Comparison of ENCODE assay signal across 8 cellular contexts in the genomic region with DNA sequence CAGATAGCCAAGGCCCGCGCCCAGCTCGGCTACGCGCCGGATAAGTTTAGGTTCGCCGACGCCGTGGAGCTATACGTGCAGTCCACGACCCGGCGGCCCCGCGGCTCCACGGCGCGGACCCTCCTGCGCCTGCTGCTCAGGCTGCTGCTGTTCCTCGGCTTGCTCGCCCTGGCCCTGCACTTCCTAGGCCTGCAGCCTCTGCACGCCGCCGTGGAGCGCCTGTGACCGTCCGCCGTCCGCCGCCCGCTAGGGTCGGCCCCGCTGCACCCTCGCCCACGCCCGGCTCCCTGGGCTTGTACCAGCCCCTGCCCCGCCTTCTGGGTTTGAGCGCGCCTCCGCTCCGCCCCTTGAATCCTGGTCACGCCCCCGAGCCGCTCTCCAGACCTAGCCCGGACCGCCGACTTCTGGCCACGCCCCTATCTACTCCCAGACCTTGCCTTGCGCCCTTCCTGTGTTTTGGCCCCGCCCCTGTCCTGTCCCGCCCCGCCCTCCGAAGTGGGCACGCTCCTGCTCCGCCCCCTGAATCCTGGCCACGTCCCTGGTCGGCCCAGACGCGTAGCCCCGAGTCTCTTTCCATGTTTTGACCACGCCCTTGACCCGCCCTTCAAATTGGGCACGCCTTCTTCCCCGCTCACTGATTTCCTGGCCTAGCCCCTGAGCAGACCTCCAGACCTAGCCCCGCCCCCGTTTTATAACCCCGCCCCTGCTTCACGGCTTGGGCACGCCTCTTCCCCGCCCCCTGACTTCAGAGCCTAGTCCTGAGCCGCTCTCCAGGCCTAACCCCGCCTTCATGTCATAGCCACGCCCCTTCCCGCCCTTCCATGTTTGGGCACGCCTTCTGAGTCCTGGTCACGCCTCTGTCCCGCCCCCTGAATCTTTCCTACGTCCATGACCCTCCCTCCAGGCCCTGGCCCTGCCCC. TPM values are rescaled to one million over a fixed set of nuclear protein-coding genes. Genes with fewer than 3 reads are reported as not detected.
DNase-seq lines count a peak whose midpoint lies in the region; ATAC-seq and TF ChIP-seq lines count a peak whose summit lies in the region.

No MANE protein-coding gene starts in this region.

- H3K56ac ChIP-seq in mesendoderm (ENCODE audit: low read length), result peak overlapping the region; percentile 88

- no peaks in the 10 kb centered on the region for H3K9me3 Mint-ChIP-seq in Caco-2 (ENCODE audit: unreplicated experiment)
- peaks cover 3 to 11% of the 10 kb centered on the region in 2 donors for H3K9me3 Mint-ChIP-seq in effector memory CD8-positive, alpha-beta T cell

- H3K4me3 ChIP-seq in Caco-2 (ENCODE audit: low read depth, low read length) (peak overlapping the region; percentile 91), mesendoderm (ENCODE audit: low read length) (peak overlapping the region; percentile 58)

- peak overlapping the region; percentile 70 for H3K9ac ChIP-seq in mesendoderm (ENCODE audit: low read length)

- H3K9me3 ChIP-seq in Caco-2, result no peaks in the 10 kb centered on the region

- H3K79me1 ChIP-seq in mesendoderm (ENCODE audit: low read length), result no peaks in the 10 kb centered on the region

- H3K79me2 ChIP-seq in mesendoderm (ENCODE audit: control insufficient read depth, insufficient read depth, low read length), result no peaks in the 10 kb centered on the region

- WGBS in mesendoderm (ENCODE audit: extremely low coverage, insufficient coverage, low lambda C conversion rate), result no CpG with 5 or more reads among the region's 79 CpGs

- POLR2A ChIA-PET in Caco-2 (lab: Charles Lee), result interaction anchor here (0.6 to 1.0 kb wide), 2 partner anchors 16 to 100 kb away, joined by 3 to 5 read pairs; partner anchors contain the start of gene EEF2K

- no peaks in the 10 kb centered on the region for H3K36me3 ChIP-seq in Caco-2 (ENCODE audit: control insufficient read depth, insufficient read depth, low read length)
- no peaks in the 10 kb centered on the region for H3K36me3 ChIP-seq in mesendoderm (ENCODE audit: control insufficient read depth, insufficient read depth, low read length)

- no peaks in the 10 kb centered on the region for H3K27me3 Mint-ChIP-seq in Caco-2 (ENCODE audit: insufficient read depth, unreplicated experiment)
- no peaks in the 10 kb centered on the region for H3K27me3 Mint-ChIP-seq in effector memory CD8-positive, alpha-beta T cell

- H3K27ac Mint-ChIP-seq in Caco-2 (ENCODE audit: unreplicated experiment), result peak overlapping the region; percentile 98
- H3K27ac Mint-ChIP-seq in effector memory CD8-positive, alpha-beta T cell, result peak overlapping the region; percentile 98

- no peak overlapping the region for H4K5ac ChIP-seq in mesendoderm (ENCODE audit: low read length)

- H3K36me3 Mint-ChIP-seq in Caco-2 (ENCODE audit: insufficient read depth, unreplicated experiment), result peaks cover 10% of the 10 kb centered on the region
- H3K36me3 Mint-ChIP-seq in effector memory CD8-positive, alpha-beta T cell (ENCODE audit: insufficient read depth), result peaks cover 57% of the 10 kb centered on the region

- CTCF ChIA-PET in Caco-2 (lab: Charles Lee), result interaction anchor here (1.7 kb wide), 1 partner anchor 15 kb away, joined by 9 read pairs; the partner anchor contains the start of gene EEF2K

- H2AK5ac ChIP-seq in mesendoderm (ENCODE audit: low read length), result no peak overlapping the region

- H3K4me1 ChIP-seq in Caco-2 (peaks cover 8% of the 10 kb centered on the region; the same call in 1 of the 2 replicates), mesendoderm (ENCODE audit: control insufficient read depth, low read depth, low read length) (no peaks in the 10 kb centered on the region)

- H2BK5ac ChIP-seq in mesendoderm (ENCODE audit: low read length), result no peak overlapping the region

- intact Hi-C loops in Caco-2 (cut with micrococcal nuclease; ENCODE audit: unreplicated experiment), result loop anchor here (1.0 to 2.0 kb wide), 2 partner anchors 16 to 107 kb away; partner anchors contain the start of genes EEF2K and POLR3E

- H3K27me3 ChIP-seq in Caco-2 (replicated peaks; ENCODE audit: control insufficient read depth, insufficient read depth, low read length), result no peaks in the 10 kb centered on the region
- H3K27me3 ChIP-seq in mesendoderm (ENCODE audit: insufficient read depth, low read length, poor library complexity), result no peaks in the 10 kb centered on the region

- BruUV-seq in Caco-2 (replicated peaks; lab: Mats Ljungman, UMichigan), result no TSS peak

- H3K4me3 Mint-ChIP-seq in Caco-2 (ENCODE audit: unreplicated experiment), result peak overlapping the region; percentile 97
- H3K4me3 Mint-ChIP-seq in effector memory CD8-positive, alpha-beta T cell, result peak overlapping the region; percentile 84

- no peak overlapping the region for H3K27ac ChIP-seq in mesendoderm (ENCODE audit: low read depth, low read length)

- H3K4me2 ChIP-seq in mesendoderm (ENCODE audit: low read length), result peak overlapping the region; percentile 96

- no peak overlapping the region for H3K18ac ChIP-seq in mesendoderm (ENCODE audit: low read length)

- no peak overlapping the region for H2BK120ac ChIP-seq in mesendoderm (ENCODE audit: low read depth, low read length)

- DNase-seq in Caco-2, result peak; percentile 98 to 99
- peak; percentile 98 for DNase-seq in HT1080 (ENCODE audit: low read depth)
- DNase-seq in NOMO-1 (lab: John Stamatoyannopoulos, UW; ENCODE audit: unreplicated experiment in 2 of 2), result peak; percentile 98 to 99
- peak; percentile 99 to 100 (median 100) for DNase-seq in activated CD8-positive, alpha-beta memory T cell treated with anti-CD3 and anti-CD28 coated beads for 48 hours (ENCODE audit: low read depth in 2 of 3, low spot score in 2 of 3)
- peak; percentile 99 to 100 (median 99) for DNase-seq in effector memory CD8-positive, alpha-beta T cell
- DNase-seq in mesendoderm, result peak; percentile 99
- peak; percentile 98 for DNase-seq in stimulated activated CD8-positive, alpha-beta memory T cell treated with anti-CD3 and anti-CD28 coated beads, Interleukin-12 subunit alpha, Interleukin-12 subunit beta, amount 100 ng/mL, for 4 hours (ENCODE audit: low read depth)

- no peak overlapping the region for H2BK15ac ChIP-seq in mesendoderm (replicated peaks; ENCODE audit: low read depth)

- peak; percentile 45 for ATAC-seq in GM21367 (IDR thresholded peaks at IDR 0.05; ENCODE audit: unreplicated experiment)
- peak; percentile 55 for ATAC-seq in effector memory CD8-positive, alpha-beta T cell (replicated peaks)

- TF ChIP-seq CTCF in Caco-2 (IDR thresholded peaks at IDR 0.05; ENCODE audit: insufficient read depth in 1 of 2, low read depth in 1 of 2, low read length in 1 of 2, severe bottlenecking in 1 of 2, unreplicated experiment in 1 of 2), result no peak

- H3K4me1 Mint-ChIP-seq in Caco-2 (ENCODE audit: low read depth, unreplicated experiment), result peaks cover 2% of the 10 kb centered on the region
- H3K4me1 Mint-ChIP-seq in effector memory CD8-positive, alpha-beta T cell (ENCODE audit: low read depth in 2 of 2), result peaks cover 48 to 51% of the 10 kb centered on the region in 2 donors

- no peak overlapping the region for H4K8ac ChIP-seq in mesendoderm (ENCODE audit: low read depth, low read length)

- H3K4ac ChIP-seq in mesendoderm (ENCODE audit: low read depth, low read length), result no peak overlapping the region

- H3K23ac ChIP-seq in mesendoderm (ENCODE audit: low read length), result no peak overlapping the region

RNA-seq across cellular contexts. Expression of gene EEF2K, which starts 15.6 kb away (rescaled TPM):
- 17.5 and 20.1 TPM in 2 replicates for total RNA-seq in Caco-2 (2022)
- total RNA-seq in HT1080 (2014; rRNA removed; shearing (Covaris generic)), result 22.8 and 23.6 TPM in 2 replicates
- 12.5 and 14.7 TPM in 2 replicates for polyA plus RNA-seq in HT1080 (2015; cell fraction: cytosol; rRNA removed)
- polyA plus RNA-seq in HT1080 (2015; cell fraction: nucleus; rRNA removed), result 26.7 and 28.0 TPM in 2 replicates
- 6.1 TPM for polyA plus RNA-seq in mesendoderm (2013, experiment 1 of 2)
- polyA plus RNA-seq in mesendoderm (2013, experiment 2 of 2), result 5.5 TPM

RNA-seq across cellular contexts. Expression of gene SDR42E2, which starts 28.1 kb away (rescaled TPM):
- not detected in 2 replicates for total RNA-seq in Caco-2 (2022)
- total RNA-seq in HT1080 (2014; rRNA removed; shearing (Covaris generic)), result not detected in 2 replicates
- polyA plus RNA-seq in HT1080 (2015; cell fraction: cytosol; rRNA removed), result not detected in 2 replicates
- polyA plus RNA-seq in HT1080 (2015; cell fraction: nucleus; rRNA removed), result not detected in 2 replicates
- 0.01 TPM for polyA plus RNA-seq in mesendoderm (2013, experiment 1 of 2)
- 0.03 TPM for polyA plus RNA-seq in mesendoderm (2013, experiment 2 of 2)
